Comparison of ENCODE assay signal across 12 cellular contexts in the genomic region with DNA sequence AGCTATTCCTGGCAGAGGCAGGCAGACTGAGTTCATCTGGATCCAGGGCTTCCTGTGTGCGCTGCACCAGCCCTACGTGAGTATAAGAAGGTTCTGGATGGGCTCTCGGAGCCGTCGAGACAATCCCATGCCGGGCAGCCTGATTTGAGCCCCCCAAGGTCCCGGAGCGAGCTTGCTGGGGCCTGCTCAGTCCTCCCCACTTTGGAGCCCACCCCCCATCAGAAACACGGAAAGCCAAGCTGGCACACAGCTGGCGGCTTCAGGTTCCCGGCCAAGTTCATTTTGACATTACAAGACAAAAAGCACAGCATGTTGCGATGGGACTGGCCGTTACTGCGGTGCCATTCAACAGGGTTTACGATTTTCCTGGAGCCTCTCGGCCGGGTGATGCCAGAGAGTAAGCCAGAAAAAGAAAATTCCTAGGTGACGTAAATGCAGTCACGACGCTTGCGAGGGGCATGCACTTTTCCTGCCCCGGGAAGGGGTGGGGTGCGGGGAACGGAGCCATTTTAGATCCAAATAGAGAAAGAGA.
DNase-seq lines count a peak whose midpoint lies in the region; ATAC-seq and TF ChIP-seq lines count a peak whose summit lies in the region.
"Had no signal": no experiment of that assay in that cellular context is flagged by ENCODE, and none has a peak within 500 bp of the region (broad histone marks: within the 10 kb centered on the region; RNA-seq: fewer than 3 reads in every experiment).

No MANE protein-coding gene starts in this region.

- no peaks in the 10 kb centered on the region for H3K9me3 ChIP-seq in right atrium auricular region

- peak; percentile 89 for DNase-seq in AG20443 (ENCODE audit: low spot score)
- DNase-seq in astrocyte of the hippocampus (ENCODE audit: low read depth, low spot score) = peak; percentile 80
- peak; percentile 68 for DNase-seq in right atrium auricular region (ENCODE audit: low spot score)
- no peak for DNase-seq in foreskin melanocyte
- no peak for DNase-seq in germinal center (ENCODE audit: low spot score)
- DNase-seq: activated CD8-positive, alpha-beta T cell treated with anti-CD3 and anti-CD28 coated beads for 36 hours; NCI-H1930; SHP77 treated with DMSO at 0.1 percent for 48 hours had no signal

- no peak overlapping the region for H3K9ac ChIP-seq in rectal smooth muscle tissue (ENCODE audit: low read length)

- H3K27ac ChIP-seq in right atrium auricular region (peak overlapping the region; percentile 41 to 54), rectal smooth muscle tissue (ENCODE audit: low read depth, low read length) (peak overlapping the region; percentile 95)

- no peaks in the 10 kb centered on the region for H3K27me3 ChIP-seq in right atrium auricular region
- H3K27me3 ChIP-seq in rectal smooth muscle tissue (ENCODE audit: control insufficient read depth, insufficient read depth, low read length) = no peaks in the 10 kb centered on the region

- H3K36me3 ChIP-seq in right atrium auricular region (no peaks in the 10 kb centered on the region), rectal smooth muscle tissue (ENCODE audit: control insufficient read depth, insufficient read depth, low read length) (no peaks in the 10 kb centered on the region)

- ATAC-seq in GM18511 (IDR thresholded peaks at IDR 0.05; ENCODE audit: unreplicated experiment) (no peak), GM19023 (IDR thresholded peaks at IDR 0.05; ENCODE audit: unreplicated experiment) (no peak)
- ATAC-seq: activated CD8-positive, alpha-beta T cell treated with anti-CD3 and anti-CD28 coated beads for 36 hours; GM12878 had no signal

- H3K4me3 ChIP-seq in right atrium auricular region = peak overlapping the region in 1 of 2 donors; percentile 21
- no peak overlapping the region for H3K4me3 ChIP-seq in rectal smooth muscle tissue (ENCODE audit: low read length)
- H3K4me3 ChIP-seq: GM12878 had no signal

- TF ChIP-seq CTCF in right atrium auricular region (IDR thresholded peaks at IDR 0.05) = no peak

- peaks cover 0 to 20% of the 10 kb centered on the region in 2 donors for H3K4me1 ChIP-seq in right atrium auricular region
- H3K4me1 ChIP-seq in rectal smooth muscle tissue (ENCODE audit: control insufficient read depth, insufficient read depth, low read length) = peaks cover 20% of the 10 kb centered on the region

Comparison
In these comparisons a context has a peak if more than half of its experiments do, and no peak if none do; other contexts are left out.
1. DNase-seq: peak in AG20443 (single experiment), astrocyte of the hippocampus (single experiment) and right atrium auricular region (single experiment); none in foreskin melanocyte (single experiment) and germinal center (single experiment).